ENCODE assay signal across 16 cellular contexts in genomic region chr3:67292356-67293225, GRCh38.
DNase-seq lines count a peak whose midpoint lies in the region; ATAC-seq, FAIRE-seq and TF ChIP-seq lines count a peak whose summit lies in the region.
"Had no signal": no experiment of that assay in that cellular context is flagged by ENCODE, and none has a peak within 500 bp of the region (broad histone marks: within the 10 kb centered on the region; RNA-seq: fewer than 3 reads in every experiment).

No MANE protein-coding gene starts in this region.

- DNase-seq in A549 (ENCODE audit: low read depth in 1 of 2, low spot score in 1 of 2), result peak in 1 of 2 experiments; percentile 22
- peak; percentile 50 for DNase-seq in MV-4-11 (lab: John Stamatoyannopoulos, UW)
- DNase-seq in epithelial cell of prostate (ENCODE audit: low read depth, low spot score), result peak; percentile 10
- DNase-seq in myocyte (ENCODE audit: low read depth), result peak; percentile 15
- no peak for DNase-seq in AG08395 (ENCODE audit: low spot score)
- no peak for DNase-seq in NCI-H345 treated with DMSO at 0.1 percent for 48 hours (lab: John Stamatoyannopoulos, UW; ENCODE audit: unreplicated experiment)
- DNase-seq in H7, result no peak
- DNase-seq: activated CD4-positive, alpha-beta T cell treated with anti-CD3 and anti-CD28 coated beads for 1 hour; activated gamma-delta T cell; H9; mesenchymal stem cell; NCI-H146; NCI-H345; nephron progenitor cell had no signal

- H3K27ac ChIP-seq in A549 (no peak overlapping the region), epithelial cell of prostate (no peak overlapping the region)
- H3K27ac ChIP-seq: ascending aorta had no signal

- TF ChIP-seq CTCF in A549 (IDR thresholded peaks at IDR 0.05), result no peak

- H3K4me2 ChIP-seq in A549, result 0 out of 3 replicates have a peak overlapping the region, but pooled peaks have one; percentile 12

- H3K27me3 ChIP-seq in H7 (ENCODE audit: control insufficient read depth, insufficient read depth, low read length), result no peaks in the 10 kb centered on the region
- H3K27me3 ChIP-seq: ascending aorta had no signal

- POLR2A ChIA-PET in A549 (lab: Yijun Ruan, JAX), result no interaction called here

- CTCF ChIA-PET in A549 (lab: Yijun Ruan, JAX), result interaction anchor here (0.6 kb wide), 1 partner anchor 19 kb away, joined by 3 read pairs; no protein-coding TSS in a partner anchor

- no peaks in the 10 kb centered on the region for H3K36me3 ChIP-seq in H7 (replicated peaks; ENCODE audit: control insufficient read depth, insufficient read depth, low read length)
- H3K36me3 ChIP-seq: ascending aorta had no signal

- ATAC-seq in A549, result peak in 1 of 2 experiments; percentile 74; a peak in 3 of 6 replicates
- no peak for ATAC-seq in GM21423 (IDR thresholded peaks at IDR 0.05; ENCODE audit: unreplicated experiment)

- TF ChIP-seq POLR2A in A549 (IDR thresholded peaks at IDR 0.05; ENCODE audit: low read length), result no peak

- FAIRE-seq in A549 (lab: Jason Lieb, UNC), result no peak

- WGBS in A549 (ENCODE audit: missing lambda C conversion rate), result 14% methylated on average over 3 of the region's 3 CpGs

- no peaks in the 10 kb centered on the region for H3K9me3 ChIP-seq in A549
- H3K9me3 ChIP-seq: ascending aorta had no signal

- no peak for TF ChIP-seq RAD21 in A549 (conservative IDR thresholded peaks at IDR 0.05 in 1 of 2, IDR thresholded peaks at IDR 0.05 in 1 of 2)

- no peak for TF ChIP-seq EP300 in A549 (IDR thresholded peaks at IDR 0.05)

- H3K4me3 ChIP-seq in A549 (no peak overlapping the region), H7 (ENCODE audit: insufficient read depth, low read depth, low read length) (no peak overlapping the region)
- H3K4me3 ChIP-seq: ascending aorta had no signal

- 0 out of 3 replicates have a peak, but pooled peaks cover 2% of the 10 kb centered on the region for H3K4me1 ChIP-seq in A549

TF ChIP-seq in A549, 52 proteins besides CTCF, POLR2A, EP300 and RAD21:
- TF ChIP-seq, protein P1, sequence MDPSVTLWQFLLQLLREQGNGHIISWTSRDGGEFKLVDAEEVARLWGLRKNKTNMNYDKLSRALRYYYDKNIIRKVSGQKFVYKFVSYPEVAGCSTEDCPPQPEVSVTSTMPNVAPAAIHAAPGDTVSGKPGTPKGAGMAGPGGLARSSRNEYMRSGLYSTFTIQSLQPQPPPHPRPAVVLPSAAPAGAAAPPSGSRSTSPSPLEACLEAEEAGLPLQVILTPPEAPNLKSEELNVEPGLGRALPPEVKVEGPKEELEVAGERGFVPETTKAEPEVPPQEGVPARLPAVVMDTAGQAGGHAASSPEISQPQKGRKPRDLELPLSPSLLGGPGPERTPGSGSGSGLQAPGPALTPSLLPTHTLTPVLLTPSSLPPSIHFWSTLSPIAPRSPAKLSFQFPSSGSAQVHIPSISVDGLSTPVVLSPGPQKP (IDR thresholded peaks at IDR 0.05; ENCODE audit: low read depth, low read length), result no peak
- TF ChIP-seq TFCP2L1 (CRISPR knock-in tag; IDR thresholded peaks at IDR 0.05), result no peak
- no peak for TF ChIP-seq ATOH8 (CRISPR knock-in tag; IDR thresholded peaks at IDR 0.05; ENCODE audit: low read depth)
- peak in 1 of 2 experiments; percentile 36; a peak in 1 of 4 replicates for TF ChIP-seq CEBPB (IDR thresholded peaks at IDR 0.05)
- no peak for TF ChIP-seq NPAS2 (CRISPR knock-in tag; IDR thresholded peaks at IDR 0.05; ENCODE audit: borderline replicate concordance)
- TF ChIP-seq GATA3 (IDR thresholded peaks at IDR 0.05; ENCODE audit: borderline replicate concordance), result no peak

Comparison
In these comparisons a context has a peak if more than half of its experiments do, and no peak if none do; other contexts are left out.
1. DNase-seq: peak in MV-4-11 (single experiment), epithelial cell of prostate (single experiment) and myocyte (single experiment); none in AG08395 (single experiment), NCI-H345 treated with DMSO at 0.1 percent for 48 hours (single experiment) and H7 (single experiment).